ENCODE assay signal across 8 cellular contexts in the genomic region with DNA sequence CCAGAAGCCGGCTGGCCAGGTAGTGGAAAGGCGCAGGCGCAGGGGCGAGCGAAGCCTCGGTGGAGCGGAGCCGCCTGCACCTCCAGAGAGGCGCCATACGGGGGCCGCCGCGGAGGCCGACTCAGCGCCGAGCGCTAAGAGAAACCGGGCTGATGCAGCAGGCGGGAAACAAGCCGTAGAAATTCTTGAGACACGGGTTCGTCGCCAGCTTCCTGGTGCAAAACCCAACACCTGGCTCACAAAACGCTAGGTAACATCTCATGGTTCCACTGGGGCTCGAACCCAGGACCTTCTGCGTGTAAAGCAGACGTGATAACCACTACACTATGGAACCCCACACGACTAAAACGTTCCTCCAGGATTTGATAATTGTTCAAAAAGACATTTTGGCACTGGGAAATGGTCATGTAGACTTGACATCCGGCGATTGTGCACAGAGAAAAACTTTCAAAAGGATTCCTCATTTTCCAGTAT. TPM values are rescaled to one million over a fixed set of nuclear protein-coding genes. Genes with fewer than 3 reads are reported as not detected.
DNase-seq lines count a peak whose midpoint lies in the region; ATAC-seq and TF ChIP-seq lines count a peak whose summit lies in the region.

No MANE protein-coding gene starts in this region.

- peak; percentile 91 for ATAC-seq in HG02678 (IDR thresholded peaks at IDR 0.05; ENCODE audit: unreplicated experiment)
- ATAC-seq in left cardiac atrium: peak; percentile 88 to 92
- ATAC-seq in upper lobe of left lung (ENCODE audit: low FRiP score in 2 of 2): peak; percentile 93 to 94

- H3K9me3 ChIP-seq in SU-DHL-6 (ENCODE audit: insufficient read depth, low read length): no peaks in the 10 kb centered on the region
- no peaks in the 10 kb centered on the region for H3K9me3 ChIP-seq in upper lobe of left lung

- DNase-seq in GM12865 (ENCODE audit: low read depth): peak; percentile 99
- peak; percentile 98 for DNase-seq in NCI-H1105 (lab: John Stamatoyannopoulos, UW)
- peak; percentile 82 for DNase-seq in activated naive CD8-positive, alpha-beta T cell treated with anti-CD3 and anti-CD28 coated beads, Interleukin-2, amount 50 U/mL, for 16 hours (ENCODE audit: low read depth, low spot score)
- DNase-seq in left cardiac atrium: peak; percentile 82
- DNase-seq in posterior vena cava (ENCODE audit: low spot score): peak; percentile 89
- peak; percentile 78 to 94 for DNase-seq in upper lobe of left lung

- no peaks in the 10 kb centered on the region for H3K27me3 ChIP-seq in SU-DHL-6 (ENCODE audit: low read length)
- no peaks in the 10 kb centered on the region for H3K27me3 ChIP-seq in upper lobe of left lung

- intact Hi-C loops in left cardiac atrium (cut with DNase I) (no loop called here), posterior vena cava (cut with DNase I) (loop anchor here in 1 of 2 donors (10.0 kb wide), 1 partner anchor 114 kb away; a partner anchor contains a TSS)

- WGBS in upper lobe of left lung, 2 donors: 1 to 3% methylated on average over 18 to 31 of the region's 31 CpGs

- H3K79me2 ChIP-seq in SU-DHL-6 (ENCODE audit: insufficient read depth, low read length): no peaks in the 10 kb centered on the region

- peak overlapping the region; percentile 56 for H3K27ac ChIP-seq in SU-DHL-6 (ENCODE audit: low read depth, low read length)
- peak overlapping the region; percentile 70 to 88 (median 80) for H3K27ac ChIP-seq in upper lobe of left lung

- H2AFZ ChIP-seq in SU-DHL-6 (ENCODE audit: low read depth, low read length, severe bottlenecking): peak overlapping the region; percentile 58

- H3K4me1 ChIP-seq in upper lobe of left lung: peaks cover 0 to 17% (median 10%) of the 10 kb centered on the region in 4 donors

- TF ChIP-seq EP300 in upper lobe of left lung (IDR thresholded peaks at IDR 0.05): no peak

- no peaks in the 10 kb centered on the region for H3K9me2 ChIP-seq in SU-DHL-6 (replicated peaks; ENCODE audit: insufficient read depth, low read length)

- peaks cover 30% of the 10 kb centered on the region for H3F3A ChIP-seq in SU-DHL-6 (ENCODE audit: insufficient read depth)

- H3K4me3 ChIP-seq in GM12865 (ENCODE audit: low read depth, low read length): peak overlapping the region; percentile 90
- peak overlapping the region; percentile 54 for H3K4me3 ChIP-seq in SU-DHL-6 (ENCODE audit: insufficient read depth, low read length, poor library complexity, severe bottlenecking)
- H3K4me3 ChIP-seq in upper lobe of left lung: peak overlapping the region; percentile 52 to 62 (median 55)

- H4K20me1 ChIP-seq in SU-DHL-6 (ENCODE audit: low read depth, low read length): no peaks in the 10 kb centered on the region

- H3K36me3 ChIP-seq in SU-DHL-6 (ENCODE audit: low read length) (no peaks in the 10 kb centered on the region), upper lobe of left lung (no peaks in the 10 kb centered on the region)

- no peak for TF ChIP-seq POLR2A in upper lobe of left lung (IDR thresholded peaks at IDR 0.05)

- H3K4me2 ChIP-seq in SU-DHL-6 (ENCODE audit: low read depth, low read length, poor library complexity, severe bottlenecking): peak overlapping the region; percentile 73

- peak overlapping the region; percentile 49 for H3K9ac ChIP-seq in SU-DHL-6 (ENCODE audit: low read length)

- TF ChIP-seq CTCF in GM12865 (IDR thresholded peaks at IDR 0.05; ENCODE audit: insufficient read depth, low read depth, low read length, missing control alignments) (peak; percentile 38), SU-DHL-6 (IDR thresholded peaks at IDR 0.05; ENCODE audit: insufficient read depth, low read length, poor library complexity, severe bottlenecking) (peak; percentile 10), upper lobe of left lung (IDR thresholded peaks at IDR 0.05) (peak; percentile 42 to 72 (median 61))

RNA-seq across cellular contexts. Expression of a gene that starts 39.1 kb away (rescaled TPM):
- total RNA-seq in left cardiac atrium: not detected
- total RNA-seq in posterior vena cava: not detected
- total RNA-seq in upper lobe of left lung: not detected

RNA-seq across cellular contexts. Expression of a gene that starts 47.0 kb away (rescaled TPM):
- total RNA-seq in left cardiac atrium (not detected), posterior vena cava (not detected), upper lobe of left lung (not detected)

Comparison
In these comparisons a context has a peak if more than half of its experiments do, and no peak if none do; other contexts are left out.
1. Peak in every context shown above with its lines: DNase-seq, ATAC-seq, H3K4me3 ChIP-seq and H3K27ac ChIP-seq.
2. CTCF ChIP-seq: peak in every context shown above with its lines; median percentile 61 in upper lobe of left lung; 38 in GM12865; 10 in SU-DHL-6.